11 cellular contexts compared by ENCODE assay signal in genomic region chr9:99169982-99170761, GRCh38. TPM values are rescaled to one million over a fixed set of nuclear protein-coding genes. Genes with fewer than 3 reads are reported as not detected.
DNase-seq lines count a peak whose midpoint lies in the region; ATAC-seq and TF ChIP-seq lines count a peak whose summit lies in the region.
"Had no signal": no experiment of that assay in that cellular context is flagged by ENCODE, and none has a peak within 500 bp of the region (broad histone marks: within the 10 kb centered on the region; RNA-seq: fewer than 3 reads in every experiment).

No MANE protein-coding gene starts in this region.

- H3K27me3 ChIP-seq in smooth muscle cell (ENCODE audit: low read depth) (no peaks in the 10 kb centered on the region), lower lobe of right lung (ENCODE audit: low read depth) (no peaks in the 10 kb centered on the region)

- no peaks in the 10 kb centered on the region for H4K20me1 ChIP-seq in smooth muscle cell (ENCODE audit: low read depth)

- no peak for ATAC-seq in GM21423 (IDR thresholded peaks at IDR 0.05; ENCODE audit: unreplicated experiment)
- no peak for ATAC-seq in lower lobe of right lung

- DNase-seq in DMS 273 (lab: John Stamatoyannopoulos, UW; ENCODE audit: unreplicated experiment) (peak; percentile 42), DMS 273 treated with DMSO at 0.1 percent for 48 hours (lab: John Stamatoyannopoulos, UW) (no peak), NCI-H774 (lab: John Stamatoyannopoulos, UW) (peak; percentile 93), epithelial cell of proximal tubule (ENCODE audit: low read depth) (no peak), smooth muscle cell (lab: John Stamatoyannopoulos, UW; ENCODE audit: unreplicated experiment) (no peak), lower lobe of right lung (no peak)
- DNase-seq in activated CD4-positive, CD25-positive, alpha-beta regulatory T cell (lab: John Stamatoyannopoulos, UW) = no peak

- peaks cover 58% of the 10 kb centered on the region for H3K4me1 ChIP-seq in smooth muscle cell (ENCODE audit: low read depth)
- H3K4me1 ChIP-seq in lower lobe of right lung = no peaks in the 10 kb centered on the region

- H3K4me3 ChIP-seq in epithelial cell of proximal tubule (ENCODE audit: low read depth, low read length) (no peak overlapping the region), smooth muscle cell (no peak overlapping the region), lower lobe of right lung (no peak overlapping the region)
- H3K4me3 ChIP-seq: skin epidermis had no signal

- no peak overlapping the region for H3K9ac ChIP-seq in smooth muscle cell (ENCODE audit: low read depth)

- H3K27ac ChIP-seq in smooth muscle cell (ENCODE audit: low read depth) (no peak overlapping the region), lower lobe of right lung (no peak overlapping the region)
- H3K27ac ChIP-seq: 22Rv1, epithelial cell of prostate, skin epidermis had no signal

- H3K79me2 ChIP-seq in smooth muscle cell (ENCODE audit: low read depth) = no peaks in the 10 kb centered on the region

- H3K36me3 ChIP-seq in smooth muscle cell (ENCODE audit: low read depth) = no peaks in the 10 kb centered on the region
- no peaks in the 10 kb centered on the region for H3K36me3 ChIP-seq in lower lobe of right lung

- H2AFZ ChIP-seq in smooth muscle cell (ENCODE audit: low read depth) = no peak overlapping the region

- WGBS in smooth muscle cell (ENCODE audit: low lambda C conversion rate) = 16% methylated on average over 10 of the region's 10 CpGs

- H3K4me2 ChIP-seq in smooth muscle cell = peak overlapping the region; percentile 54

- no peaks in the 10 kb centered on the region for H3K9me3 ChIP-seq in smooth muscle cell (replicated peaks; ENCODE audit: low read depth)
- no peaks in the 10 kb centered on the region for H3K9me3 ChIP-seq in lower lobe of right lung

- intact Hi-C loops in lower lobe of right lung (cut with DNase I) = no loop called here

- TF ChIP-seq CTCF in epithelial cell of proximal tubule (conservative IDR thresholded peaks at IDR 0.05; ENCODE audit: low read depth, low read length) (peak; percentile 22), smooth muscle cell (IDR thresholded peaks at IDR 0.05; ENCODE audit: borderline replicate concordance, insufficient read depth, poor library complexity, severe bottlenecking) (no peak), lower lobe of right lung (IDR thresholded peaks at IDR 0.05) (no peak)

- no peaks in the 10 kb centered on the region for H3F3A ChIP-seq in smooth muscle cell (ENCODE audit: low read depth)

RNA-seq across cellular contexts. Expression of gene ALG2, which starts 51.6 kb away (rescaled TPM):
- total RNA-seq in epithelial cell of proximal tubule (30.3 and 39.1 TPM in 2 replicates), smooth muscle cell (53.6 and 60.4 TPM in 2 replicates), lower lobe of right lung (35.4 TPM)
- 50.1 and 53.9 TPM in 2 replicates for polyA plus RNA-seq in smooth muscle cell

RNA-seq across cellular contexts. Expression of gene SEC61B, which starts 51.9 kb away (rescaled TPM):
- total RNA-seq in epithelial cell of proximal tubule (123 and 170 TPM in 2 replicates), smooth muscle cell (334 and 385 TPM in 2 replicates), lower lobe of right lung (111 TPM)
- polyA plus RNA-seq in smooth muscle cell = 471 and 549 TPM in 2 replicates

Comparison
In these comparisons a context has a peak if more than half of its experiments do, and no peak if none do; other contexts are left out.
1. DNase-seq: peak in DMS 273 (single experiment) and NCI-H774 (single experiment); none in DMS 273 treated with DMSO at 0.1 percent for 48 hours (single experiment), epithelial cell of proximal tubule (single experiment), smooth muscle cell (single experiment), activated CD4-positive, CD25-positive, alpha-beta regulatory T cell (0 of 4) and lower lobe of right lung (single experiment).